9 cellular contexts compared by ENCODE assay signal in genomic region chr2:177783835-177784448, GRCh38.
DNase-seq lines count a peak whose midpoint lies in the region; ATAC-seq and TF ChIP-seq lines count a peak whose summit lies in the region.
"Had no signal": no experiment of that assay in that cellular context is flagged by ENCODE, and none has a peak within 500 bp of the region (broad histone marks: within the 10 kb centered on the region; RNA-seq: fewer than 3 reads in every experiment).

No MANE protein-coding gene starts in this region.

- TF ChIP-seq POLR2A in stomach (IDR thresholded peaks at IDR 0.05) = no peak

- H3K27ac ChIP-seq in stomach = peak overlapping the region in 2 of 5 donors; percentile 37 to 47
- H3K27ac ChIP-seq: parathyroid adenoma had no signal

- ATAC-seq in activated CD4-positive, CD25-positive, alpha-beta regulatory T cell treated with anti-CD3 and anti-CD28 coated beads, Interleukin-2, amount 50 U/mL, for 24 hours = peak; percentile 33 to 48
- ATAC-seq in HG03457 (IDR thresholded peaks at IDR 0.05; ENCODE audit: unreplicated experiment) (peak; percentile 96), HG03196 (IDR thresholded peaks at IDR 0.05; ENCODE audit: unreplicated experiment) (no peak)
- ATAC-seq in activated T-helper 17 cell treated with anti-CD3 and anti-CD28 coated beads, Interleukin-2, amount 50 U/mL, for 72 hours (replicated peaks) = peak; percentile 83

- 49 to 62% (median 57%) methylated on average over 2 of the region's 2 CpGs for WGBS in stomach, 5 donors

- peak overlapping the region in 1 of 4 donors; percentile 7 for H3K4me3 ChIP-seq in stomach

- no peaks in the 10 kb centered on the region for H3K9me3 Mint-ChIP-seq in activated T-helper 17 cell treated with anti-CD3 and anti-CD28 coated beads, Interleukin-2, amount 50 U/mL, for 72 hours

- H3K36me3 ChIP-seq in stomach = no peaks in the 10 kb centered on the region

- no peak for TF ChIP-seq CTCF in stomach (IDR thresholded peaks at IDR 0.05)

- no peaks in the 10 kb centered on the region for H3K27me3 ChIP-seq in stomach

- H3K4me1 ChIP-seq in stomach = peaks cover 0 to 20% (median 7%) of the 10 kb centered on the region in 4 donors

- no peaks in the 10 kb centered on the region for H3K36me3 Mint-ChIP-seq in activated T-helper 17 cell treated with anti-CD3 and anti-CD28 coated beads, Interleukin-2, amount 50 U/mL, for 72 hours (ENCODE audit: low read depth)

- no peaks in the 10 kb centered on the region for H3K9me3 ChIP-seq in stomach

- H3K27ac Mint-ChIP-seq in activated T-helper 17 cell treated with anti-CD3 and anti-CD28 coated beads, Interleukin-2, amount 50 U/mL, for 72 hours = peak overlapping the region; percentile 86

- no peak for TF ChIP-seq EP300 in stomach (IDR thresholded peaks at IDR 0.05)

- H3K4me1 Mint-ChIP-seq in activated T-helper 17 cell treated with anti-CD3 and anti-CD28 coated beads, Interleukin-2, amount 50 U/mL, for 72 hours = peaks cover 33% of the 10 kb centered on the region

- no peaks in the 10 kb centered on the region for H3K27me3 Mint-ChIP-seq in activated T-helper 17 cell treated with anti-CD3 and anti-CD28 coated beads, Interleukin-2, amount 50 U/mL, for 72 hours

- peak overlapping the region; percentile 72 for H3K4me3 Mint-ChIP-seq in activated T-helper 17 cell treated with anti-CD3 and anti-CD28 coated beads, Interleukin-2, amount 50 U/mL, for 72 hours

- no peak for DNase-seq in activated CD4-positive, CD25-positive, alpha-beta regulatory T cell treated with anti-CD3 and anti-CD28 coated beads, Interleukin-2, amount 50 U/mL, for 72 hours
- DNase-seq in non-pigmented ciliary epithelial cell (ENCODE audit: low read depth) (peak; percentile 71), stomach (no peak), NCI-H748 treated with DMSO at 0.1 percent for 48 hours (lab: John Stamatoyannopoulos, UW) (no peak)

- intact Hi-C loops in stomach (cut with DNase I; ENCODE audit: low total_unique reads) = no loop called here
